ENCODE assay signal across 8 cellular contexts in genomic region chr7:5218564-5219360, GRCh38. TPM values are rescaled to one million over a fixed set of nuclear protein-coding genes. Genes with fewer than 3 reads are reported as not detected.
A peak's percentile ranks its signal among the peaks of the same experiment; 100 is the strongest.
DNase-seq lines count a peak whose midpoint lies in the region; ATAC-seq and TF ChIP-seq lines count a peak whose summit lies in the region.

No MANE protein-coding gene starts in this region.

- no peaks in the 10 kb centered on the region for H3K9me3 ChIP-seq in mammary epithelial cell (replicated peaks; ENCODE audit: insufficient read depth, low read length)

- no peak overlapping the region for H3K4me2 ChIP-seq in mammary epithelial cell (ENCODE audit: insufficient read depth, low read depth, low read length)

- H3K27ac ChIP-seq in mammary epithelial cell (ENCODE audit: insufficient read depth, low read depth, low read length): no peak overlapping the region

- no peak overlapping the region for H2AFZ ChIP-seq in mammary epithelial cell (ENCODE audit: low read depth, low read length)

- H3K79me2 ChIP-seq in mammary epithelial cell (ENCODE audit: insufficient read depth, low read length): no peaks in the 10 kb centered on the region

- intact Hi-C loops in mammary epithelial cell (cut with micrococcal nuclease): no loop called here

- TF ChIP-seq CTCF in GM10248 (IDR thresholded peaks at IDR 0.05; ENCODE audit: control extremely low read depth, extremely low read depth, low read depth, missing control alignments) (no peak), chondrocyte (IDR thresholded peaks at IDR 0.05) (no peak), mammary epithelial cell (conservative IDR thresholded peaks at IDR 0.05 in 1 of 2, IDR thresholded peaks at IDR 0.05 in 1 of 2; ENCODE audit: extremely low read depth in 1 of 2, insufficient read depth in 1 of 2, low read depth in 1 of 2, low read length in 2 of 2) (no peak)

- peaks cover 9% of the 10 kb centered on the region for H3K4me1 Mint-ChIP-seq in chondrocyte (ENCODE audit: low read depth)

- ATAC-seq in GM19467 (IDR thresholded peaks at IDR 0.05; ENCODE audit: unreplicated experiment) (peak; percentile 84), HG03457 (IDR thresholded peaks at IDR 0.05; ENCODE audit: unreplicated experiment) (peak; percentile 79)

- BruUV-seq in mammary epithelial cell (replicated peaks; lab: Mats Ljungman, UMichigan): no TSS peak

- CTCF ChIA-PET in GM10248 (lab: Yijun Ruan, JAX): interaction anchor here (1.1 to 2.7 kb wide), 6 partner anchors 11 to 245 kb away, joined by 3 to 20 read pairs (median 8); no protein-coding TSS in a partner anchor
- CTCF ChIA-PET in mammary epithelial cell (lab: Charles Lee; ENCODE audit: low non-redundant PET): no interaction called here

- H4K20me1 ChIP-seq in mammary epithelial cell (ENCODE audit: insufficient read depth, low read length): no peaks in the 10 kb centered on the region

- H3K4me3 ChIP-seq in mammary epithelial cell (replicated peaks in 1 of 3; ENCODE audit: insufficient read depth in 1 of 3, low read depth in 2 of 3, low read length in 3 of 3): no peak overlapping the region

- peaks cover 54% of the 10 kb centered on the region for H3K36me3 Mint-ChIP-seq in chondrocyte (ENCODE audit: low read depth)

- H3K4me1 ChIP-seq in mammary epithelial cell (ENCODE audit: insufficient read depth, low read length): no peaks in the 10 kb centered on the region

- DNase-seq in GM10248 (ENCODE audit: extremely low spot score) (peak; percentile 89), germinal center (ENCODE audit: low spot score) (peak; percentile 83), chondrocyte (ENCODE audit: low spot score) (no peak), mammary epithelial cell (no peak), iPS-NIHi7 (ENCODE audit: extremely low spot score) (no peak)
- DNase-seq in stimulated activated CD4-positive, alpha-beta T cell treated with anti-CD3 and anti-CD28 coated beads, Interleukin-2, amount 100 ng/mL, for 48 hours: no peak

- H3K36me3 ChIP-seq in mammary epithelial cell (ENCODE audit: insufficient read depth, low read length): peaks cover 13% of the 10 kb centered on the region

- no peaks in the 10 kb centered on the region for H3K27me3 Mint-ChIP-seq in chondrocyte (ENCODE audit: low read depth)

- in situ Hi-C loops in mammary epithelial cell (cut with MboI; ENCODE audit: low sequenced_read_pairs in 2 of 2): no loop called here

- no peak overlapping the region for H3K9ac ChIP-seq in mammary epithelial cell (ENCODE audit: insufficient read depth, low read length)

- dilution Hi-C loops in mammary epithelial cell (cut with HindIII; ENCODE audit: low sequenced_read_pairs): no loop called here

- POLR2A ChIA-PET in GM10248 (lab: Yijun Ruan, JAX): interaction anchor here (1.0 to 1.6 kb wide), 2 partner anchors 13 to 21 kb away, joined by 3 to 6 read pairs; no protein-coding TSS in a partner anchor

- H3K27ac Mint-ChIP-seq in chondrocyte (ENCODE audit: unreplicated experiment): no peak overlapping the region

- WGBS in mammary epithelial cell (ENCODE audit: low coverage, missing lambda C conversion rate): 88% methylated on average over 21 of the region's 21 CpGs

- no peaks in the 10 kb centered on the region for H3K9me3 Mint-ChIP-seq in chondrocyte (ENCODE audit: low read depth)

- H3K27me3 ChIP-seq in mammary epithelial cell (ENCODE audit: insufficient read depth, low read length): no peaks in the 10 kb centered on the region

- H3K4me3 Mint-ChIP-seq in chondrocyte (ENCODE audit: unreplicated experiment): no peak overlapping the region

RNA-seq across cellular contexts. Expression of gene WIPI2, which starts 28.7 kb away (rescaled TPM):
- 61.0 to 68.0 TPM (median 61.6 TPM) in 3 replicates for total RNA-seq in chondrocyte
- 10 to 100 TPM; 56.8 to 66.0 TPM for total RNA-seq in mammary epithelial cell
- polyA plus RNA-seq in mammary epithelial cell: 57.2 TPM
- polyA minus RNA-seq in mammary epithelial cell: 24.6 TPM

Comparison
In these comparisons a context has a peak if more than half of its experiments do, and no peak if none do; other contexts are left out.
1. DNase-seq: peak in GM10248 (single experiment) and germinal center (single experiment); none in chondrocyte (single experiment), mammary epithelial cell (single experiment), stimulated activated CD4-positive, alpha-beta T cell treated with anti-CD3 and anti-CD28 coated beads, Interleukin-2, amount 100 ng/mL, for 48 hours (0 of 2) and iPS-NIHi7 (single experiment).